Comparison of ENCODE assay signal across 8 cellular contexts in the genomic region with DNA sequence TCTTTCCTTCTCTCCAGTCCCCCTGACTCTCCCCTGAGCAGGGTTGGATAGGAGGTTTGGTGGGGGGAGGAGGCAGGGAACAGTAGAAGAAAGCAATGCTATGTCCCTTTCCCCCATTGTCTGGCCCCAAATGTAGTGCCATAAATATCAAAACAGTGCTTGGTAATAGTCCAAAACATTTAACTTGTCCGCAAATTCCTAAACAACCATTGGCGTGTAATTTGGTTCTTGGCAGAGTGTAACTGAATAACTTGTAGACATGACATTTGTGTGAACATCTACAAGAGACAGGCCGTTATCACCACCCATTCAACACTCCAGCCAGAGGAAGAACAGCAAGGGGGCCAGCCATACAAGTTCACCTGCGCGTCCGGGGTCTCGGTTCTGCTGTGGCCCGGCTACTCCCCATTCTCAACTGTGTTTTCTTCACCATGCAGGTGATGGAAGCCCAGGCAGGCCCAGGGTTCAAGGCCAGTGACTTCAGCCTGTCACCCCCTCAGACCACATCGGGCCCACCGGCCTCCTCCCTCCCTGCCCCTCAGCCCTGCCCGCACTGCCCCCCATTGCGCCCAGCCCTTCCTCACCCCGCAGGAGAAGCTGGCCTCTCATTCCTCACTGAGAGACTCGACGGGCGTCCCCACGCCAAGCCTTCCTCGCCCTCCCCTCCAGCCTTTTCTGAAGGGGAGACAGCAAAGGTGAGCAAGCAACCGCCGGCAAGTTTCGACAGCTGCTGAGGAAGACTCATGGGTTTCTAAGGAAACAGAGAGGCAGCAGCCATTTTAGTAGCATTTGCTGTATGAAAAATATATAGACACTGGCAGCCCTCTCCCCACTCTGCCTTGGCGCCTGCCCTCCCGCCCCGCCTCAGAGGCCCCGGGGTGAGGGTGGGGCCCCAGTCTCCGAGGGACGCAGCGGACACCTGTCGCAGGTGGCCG. TPM values are rescaled to one million over a fixed set of nuclear protein-coding genes. Genes with fewer than 3 reads are reported as not detected.
A peak's percentile ranks its signal among the peaks of the same experiment; 100 is the strongest.
DNase-seq lines count a peak whose midpoint lies in the region; ATAC-seq and TF ChIP-seq lines count a peak whose summit lies in the region.

No MANE protein-coding gene starts in this region.

- DNase-seq in H7: peak; percentile 73
- DNase-seq in heart right ventricle: no peak
- peak; percentile 54 for DNase-seq in stimulated activated CD4-positive, alpha-beta T cell treated with anti-CD3 and anti-CD28 coated beads, Interleukin-15, amount 100 ng/mL, for 24 hours
- DNase-seq in posterior vena cava (ENCODE audit: low spot score): no peak
- DNase-seq in GM19238 (ENCODE audit: insufficient read length, low spot score): no peak

- TF ChIP-seq CTCF in VCaP (conservative IDR thresholded peaks at IDR 0.05) (no peak), heart right ventricle (IDR thresholded peaks at IDR 0.05) (no peak)

- H3K4me3 ChIP-seq in H7 (ENCODE audit: insufficient read depth, low read depth, low read length) (peak overlapping the region; percentile 52), heart right ventricle (peak overlapping the region in 9 of 10 donors; percentile 44 to 58 (median 53))

- no peaks in the 10 kb centered on the region for H3K9me3 ChIP-seq in heart right ventricle

- H3K36me3 ChIP-seq in H7 (replicated peaks; ENCODE audit: control insufficient read depth, insufficient read depth, low read length) (no peaks in the 10 kb centered on the region), heart right ventricle (no peaks in the 10 kb centered on the region)

- 11 to 23% methylated on average over 30 of the region's 30 CpGs for WGBS in heart right ventricle, 2 donors

- H3K27ac ChIP-seq in VCaP (peak overlapping the region; percentile 53; the same call in 1 of the 2 replicates), heart right ventricle (no peak overlapping the region)

- peaks cover 34% of the 10 kb centered on the region for H3K27me3 ChIP-seq in H7 (ENCODE audit: control insufficient read depth, insufficient read depth, low read length)
- H3K27me3 ChIP-seq in heart right ventricle: peaks cover 0 to 66% (median 32%) of the 10 kb centered on the region in 7 donors

- peaks cover 0 to 12% (median 4%) of the 10 kb centered on the region in 9 donors for H3K4me1 ChIP-seq in heart right ventricle

- intact Hi-C loops in heart right ventricle (cut with DNase I): no loop called here
- intact Hi-C loops in posterior vena cava (cut with DNase I): loop anchor here in 1 of 2 donors (1.0 kb wide), 1 partner anchor 22 kb away; no protein-coding TSS in a partner anchor

- ATAC-seq in heart right ventricle (peak in 6 of 8 donors; percentile 14 to 77 (median 61)), GM21390 (IDR thresholded peaks at IDR 0.05; ENCODE audit: unreplicated experiment) (no peak), HG02973 (IDR thresholded peaks at IDR 0.05; ENCODE audit: unreplicated experiment) (no peak)

RNA-seq across cellular contexts. Expression of a gene that starts 0.7 kb away (rescaled TPM):
- total RNA-seq in H7 (2014; rRNA removed; shearing (Covaris generic)): 0.69 and 0.78 TPM in 2 replicates
- total RNA-seq in heart right ventricle (10 to 100 TPM in 3 of 10 donors, 1 to 10 TPM in 7; 6.0 to 11.2 (median 8.5) TPM), posterior vena cava (1 to 10 TPM; 4.5 to 6.2 TPM)
- 1 to 10 TPM; 1.2 to 5.2 TPM for polyA plus RNA-seq in heart right ventricle

Comparison
In these comparisons a context has a peak if more than half of its experiments do, and no peak if none do; other contexts are left out.
1. DNase-seq: peak in H7 (single experiment) and stimulated activated CD4-positive, alpha-beta T cell treated with anti-CD3 and anti-CD28 coated beads, Interleukin-15, amount 100 ng/mL, for 24 hours (single experiment); none in heart right ventricle (0 of 2), posterior vena cava (single experiment) and GM19238 (single experiment).
2. ATAC-seq: peak in heart right ventricle (6 of 8); none in GM21390 (single experiment) and HG02973 (single experiment).